Comparison of ENCODE assay signal across 14 cellular contexts in genomic region chr5:145978171-145978570, GRCh38. TPM values are rescaled to one million over a fixed set of nuclear protein-coding genes. Genes with fewer than 3 reads are reported as not detected.
DNase-seq lines count a peak whose midpoint lies in the region; ATAC-seq and TF ChIP-seq lines count a peak whose summit lies in the region.
"Had no signal": no experiment of that assay in that cellular context is flagged by ENCODE, and none has a peak within 500 bp of the region (broad histone marks: within the 10 kb centered on the region; RNA-seq: fewer than 3 reads in every experiment).

No MANE protein-coding gene starts in this region.

- peaks cover 0 to 5% of the 10 kb centered on the region in 2 donors for H3K36me3 ChIP-seq in duodenal mucosa (ENCODE audit: control insufficient read depth in 1 of 2, insufficient read depth in 2 of 2, low read length in 2 of 2)
- no peaks in the 10 kb centered on the region for H3K36me3 ChIP-seq in mucosa of rectum (ENCODE audit: control insufficient read depth in 2 of 2, insufficient read depth in 2 of 2, low read length in 2 of 2)
- no peaks in the 10 kb centered on the region for H3K36me3 ChIP-seq in thoracic aorta
- no peaks in the 10 kb centered on the region for H3K36me3 ChIP-seq in ovary

- 77 to 91% (median 87%) methylated on average over 3 of the region's 3 CpGs for WGBS in ovary, 3 donors

- no peak for TF ChIP-seq EP300 in ovary (IDR thresholded peaks at IDR 0.05)

- TF ChIP-seq POLR2A in ovary (IDR thresholded peaks at IDR 0.05) = no peak

- H3K4me1 ChIP-seq in duodenal mucosa (ENCODE audit: control insufficient read depth in 1 of 2, insufficient read depth in 2 of 2, low read length in 2 of 2) (peaks cover 61 to 63% of the 10 kb centered on the region in 2 donors), mucosa of rectum (ENCODE audit: control insufficient read depth in 2 of 2, insufficient read depth in 2 of 2, low read length in 2 of 2) (peaks cover 35 to 55% of the 10 kb centered on the region in 2 donors), thoracic aorta (ENCODE audit: control insufficient read depth in 1 of 2, low read depth in 2 of 2) (peaks cover 20 to 64% of the 10 kb centered on the region in 2 donors), ovary (ENCODE audit: insufficient read depth) (no peaks in the 10 kb centered on the region)

- TF ChIP-seq CTCF in thoracic aorta (IDR thresholded peaks at IDR 0.05) = no peak
- no peak for TF ChIP-seq CTCF in ovary (IDR thresholded peaks at IDR 0.05)

- DNase-seq in LoVo (ENCODE audit: low spot score) (peak; percentile 75), thoracic aorta (ENCODE audit: low spot score) (no peak), ovary (no peak), KG1 (lab: John Stamatoyannopoulos, UW) (no peak)
- DNase-seq in activated effector memory CD4-positive, alpha-beta T cell treated with anti-CD3 and anti-CD28 coated beads, Interleukin-2, amount 50 U/mL, for 16 hours = no peak
- DNase-seq: CD4-positive, alpha-beta memory T cell; NCI-H1092; NCI-H526; NK-92 treated with Interleukin-12 subunit alpha and Interleukin-12 subunit beta, amount 100 ng/mL, for 24 hours had no signal

- H3K9me3 ChIP-seq in duodenal mucosa (ENCODE audit: control insufficient read depth in 1 of 2, low read length in 2 of 2) (peaks cover 0 to 4% of the 10 kb centered on the region in 2 donors), mucosa of rectum (ENCODE audit: control insufficient read depth in 2 of 2, low read length in 2 of 2) (no peaks in the 10 kb centered on the region), thoracic aorta (no peaks in the 10 kb centered on the region), ovary (no peaks in the 10 kb centered on the region)

- ATAC-seq in thoracic aorta (ENCODE audit: insufficient number of reproducible peaks, low FRiP score, low read depth) = no peak
- ATAC-seq: GM23338, K562 had no signal

- H3K9ac ChIP-seq in duodenal mucosa (ENCODE audit: low read depth in 1 of 2, low read length in 2 of 2) (no peak overlapping the region), mucosa of rectum (ENCODE audit: low read depth in 1 of 2, low read length in 2 of 2) (no peak overlapping the region)

- peak overlapping the region; percentile 14 to 26 for H3K4me3 ChIP-seq in duodenal mucosa (ENCODE audit: low read depth in 1 of 2, low read length in 2 of 2)
- no peak overlapping the region for H3K4me3 ChIP-seq in mucosa of rectum (ENCODE audit: low read length in 2 of 2)
- H3K4me3 ChIP-seq in thoracic aorta = no peak overlapping the region
- no peak overlapping the region for H3K4me3 ChIP-seq in ovary
- H3K4me3 ChIP-seq: GM23338, K562 had no signal

- no peaks in the 10 kb centered on the region for H3K27me3 ChIP-seq in duodenal mucosa (ENCODE audit: control insufficient read depth in 1 of 2, insufficient read depth in 2 of 2, low read length in 2 of 2)
- H3K27me3 ChIP-seq in mucosa of rectum (ENCODE audit: control insufficient read depth in 2 of 2, insufficient read depth in 2 of 2, low read length in 2 of 2) = no peaks in the 10 kb centered on the region
- H3K27me3 ChIP-seq in thoracic aorta (replicated peaks; ENCODE audit: insufficient read depth) = no peaks in the 10 kb centered on the region
- H3K27me3 ChIP-seq in ovary = no peaks in the 10 kb centered on the region

- no peak overlapping the region for H3K27ac ChIP-seq in duodenal mucosa (ENCODE audit: low read depth, low read length)
- H3K27ac ChIP-seq in mucosa of rectum (ENCODE audit: low read depth in 2 of 2, low read length in 2 of 2) = peak overlapping the region; percentile 39 to 77
- H3K27ac ChIP-seq in thoracic aorta = peak overlapping the region; percentile 25 to 42
- H3K27ac ChIP-seq in ovary = no peak overlapping the region

- intact Hi-C loops in ovary (cut with DNase I) = no loop called here

RNA-seq across cellular contexts. Expression of gene SH3RF2, which starts 41.8 kb away (rescaled TPM):
- total RNA-seq in thoracic aorta = 10 to 100 TPM in 1 of 2 donors, 1 to 10 TPM in 1; 8.1 to 16.4 TPM
- total RNA-seq in ovary = 1 to 10 TPM in 3 of 7 donors, under 1 TPM in 4; 0.30 to 6.5 (median 0.81) TPM
- 1 to 10 TPM in 1 of 2 donors, under 1 TPM in 1; 0.52 to 1.5 TPM for polyA plus RNA-seq in ovary
- total RNA-seq: B cell; CD4-positive, alpha-beta memory T cell; K562 had no signal
- polyA plus RNA-seq: CD4-positive, alpha-beta memory T cell had no signal

Comparison
In these comparisons a context has a peak if more than half of its experiments do, and no peak if none do; other contexts are left out.
1. H3K27ac ChIP-seq: peak in mucosa of rectum (2 of 2) and thoracic aorta (2 of 2); none in duodenal mucosa (single experiment) and ovary (0 of 2).
2. H3K4me3 ChIP-seq: peak in duodenal mucosa (2 of 2); none in mucosa of rectum (0 of 2), thoracic aorta (single experiment) and ovary (single experiment).